Comparison of ENCODE assay signal across 22 cellular contexts in the genomic region with DNA sequence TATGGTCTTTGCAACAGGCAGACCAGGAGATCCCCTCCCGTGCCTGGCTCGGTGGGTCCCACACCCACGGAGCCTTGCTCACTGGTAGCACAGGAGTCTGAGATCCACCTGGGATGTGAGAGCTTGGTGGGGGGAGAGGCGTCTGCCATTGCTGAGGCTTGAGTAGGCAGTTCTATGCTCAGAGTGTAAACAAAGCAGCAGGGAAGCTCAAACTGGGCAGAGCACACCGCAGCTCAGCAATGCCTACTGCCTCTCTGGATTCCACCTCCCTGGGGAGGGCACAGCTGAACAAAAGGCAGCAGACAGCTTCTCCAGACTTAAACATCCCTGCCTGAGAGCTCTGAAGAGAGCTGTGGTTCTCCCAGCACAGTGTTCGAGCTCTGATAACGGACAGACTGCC.
DNase-seq lines count a peak whose midpoint lies in the region; ATAC-seq and TF ChIP-seq lines count a peak whose summit lies in the region.
"Had no signal": no experiment of that assay in that cellular context is flagged by ENCODE, and none has a peak within 500 bp of the region (broad histone marks: within the 10 kb centered on the region; RNA-seq: fewer than 3 reads in every experiment).

No MANE protein-coding gene starts in this region.

- H3K9ac ChIP-seq in iPS-20b (ENCODE audit: low read depth, low read length) = no peak overlapping the region

- no peaks in the 10 kb centered on the region for H3K27me3 Mint-ChIP-seq in natural killer cell (ENCODE audit: low read depth in 2 of 2)
- H3K27me3 Mint-ChIP-seq: progenitor cell of endocrine pancreas had no signal

- TF ChIP-seq CTCF in natural killer cell (IDR thresholded peaks at IDR 0.05) (no peak), left ventricle myocardium inferior (IDR thresholded peaks at IDR 0.05; ENCODE audit: borderline replicate concordance) (no peak)

- ATAC-seq in HG02973 (IDR thresholded peaks at IDR 0.05; ENCODE audit: unreplicated experiment) (no peak), natural killer cell (no peak)
- ATAC-seq: left lobe of liver had no signal

- H3K36me3 Mint-ChIP-seq in natural killer cell = peaks cover 6% of the 10 kb centered on the region

- H3K4me3 ChIP-seq in iPS-20b (ENCODE audit: low read length) (0 out of 2 replicates have a peak overlapping the region, but pooled peaks have one; percentile 32), left ventricle myocardium inferior (no peak overlapping the region)
- H3K4me3 ChIP-seq: SJSA1, testis had no signal

- H3K4me1 ChIP-seq in iPS-20b (ENCODE audit: insufficient read depth, low read length) = peaks cover 10% of the 10 kb centered on the region
- no peaks in the 10 kb centered on the region for H3K4me1 ChIP-seq in left ventricle myocardium inferior
- H3K4me1 ChIP-seq: SJSA1, testis had no signal

- H3K9me3 Mint-ChIP-seq in natural killer cell = no peaks in the 10 kb centered on the region

- H3K27me3 ChIP-seq in iPS-20b (ENCODE audit: insufficient read depth, low read length) = no peaks in the 10 kb centered on the region
- H3K27me3 ChIP-seq in left ventricle myocardium inferior (ENCODE audit: low read depth) = no peaks in the 10 kb centered on the region
- H3K27me3 ChIP-seq: SJSA1, testis had no signal

- peaks cover 17 to 18% of the 10 kb centered on the region in 2 donors for H3K4me1 Mint-ChIP-seq in natural killer cell
- H3K4me1 Mint-ChIP-seq: nephron had no signal

- no peak overlapping the region for H3K4me3 Mint-ChIP-seq in natural killer cell
- H3K4me3 Mint-ChIP-seq: nephron; T-helper 1 cell treated with Interleukin-12 subunit alpha and Interleukin-12 subunit beta and Interleukin-4 antibody, amounts not matched to agents 30 μg/mL and 1 μg/mL, for 36 hours had no signal

- H3K27ac ChIP-seq in iPS-20b (ENCODE audit: low read length) (peak overlapping the region; percentile 28), left ventricle myocardium inferior (replicated peaks) (no peak overlapping the region)
- H3K27ac ChIP-seq: SJSA1, testis had no signal

- no peak overlapping the region for H3K27ac Mint-ChIP-seq in natural killer cell
- H3K27ac Mint-ChIP-seq: nephron; progenitor cell of endocrine pancreas; T-helper 1 cell treated with Interleukin-12 subunit alpha and Interleukin-12 subunit beta and Interleukin-4 antibody, amounts not matched to agents 30 μg/mL and 1 μg/mL, for 36 hours had no signal

- H3K9me3 ChIP-seq in iPS-20b (ENCODE audit: insufficient read depth, low read depth, low read length) = no peaks in the 10 kb centered on the region
- H3K9me3 ChIP-seq in left ventricle myocardium inferior (replicated peaks) = peaks cover 4% of the 10 kb centered on the region
- H3K9me3 ChIP-seq: SJSA1, testis had no signal

- intact Hi-C loops in natural killer cell (cut with micrococcal nuclease) (no loop called here), left ventricle myocardium inferior (cut with micrococcal nuclease) (no loop called here)

- DNase-seq in ELF-1 (ENCODE audit: low read depth, low spot score) = peak; percentile 57
- peak; percentile 74 to 94 (median 89) for DNase-seq in NCI-H1417 (lab: John Stamatoyannopoulos, UW)
- DNase-seq in NCI-H2227 treated with DMSO at 0.1 percent for 48 hours (lab: John Stamatoyannopoulos, UW) = peak; percentile 62
- no peak for DNase-seq in stimulated activated CD4-positive, alpha-beta T cell treated with anti-CD3 and anti-CD28 coated beads, Interleukin-15, amount 100 ng/mL, for 24 hours
- no peak for DNase-seq in natural killer cell
- DNase-seq in left ventricle myocardium inferior = no peak
- DNase-seq: activated CD4-positive, alpha-beta T cell treated with anti-CD3 and anti-CD28 coated beads for 4 hours; activated naive CD4-positive, alpha-beta T cell treated with anti-CD3 and anti-CD28 coated beads, Interleukin-2, amount 50 U/mL, for 16 hours; anterior cingulate cortex; dermis blood vessel endothelial cell; GDM1; head of caudate nucleus; NCI-H1048; NCI-H226; testis had no signal

- H3K36me3 ChIP-seq in iPS-20b (ENCODE audit: insufficient read depth, low read depth, low read length) (no peaks in the 10 kb centered on the region), left ventricle myocardium inferior (peaks cover 24% of the 10 kb centered on the region)

Comparison
In these comparisons a context has a peak if more than half of its experiments do, and no peak if none do; other contexts are left out.
1. DNase-seq: peak in ELF-1 (single experiment), NCI-H1417 (3 of 3) and NCI-H2227 treated with DMSO at 0.1 percent for 48 hours (single experiment); none in stimulated activated CD4-positive, alpha-beta T cell treated with anti-CD3 and anti-CD28 coated beads, Interleukin-15, amount 100 ng/mL, for 24 hours (single experiment), natural killer cell (single experiment) and left ventricle myocardium inferior (single experiment).